ENCODE assay signal across 8 cellular contexts in genomic region chr1:6393400-6394187, GRCh38. TPM values are rescaled to one million over a fixed set of nuclear protein-coding genes. Genes with fewer than 3 reads are reported as not detected.
DNase-seq lines count a peak whose midpoint lies in the region; ATAC-seq and TF ChIP-seq lines count a peak whose summit lies in the region.

Gene ACOT7, minus strand, starts transcription at chr1:6393767. Its CDS starts 368 bp downstream, at chr1:6393399.

- intact Hi-C loops in lower leg skin (cut with DNase I; ENCODE audit: low total_unique reads) = no loop called here

- no peak for TF ChIP-seq CTCF in lower leg skin (IDR thresholded peaks at IDR 0.05)

- ATAC-seq in HG03457 (IDR thresholded peaks at IDR 0.05; ENCODE audit: unreplicated experiment) = peak; percentile 68

- 0% methylated on average over 20 to 76 of the region's 87 CpGs for WGBS in lower leg skin, 2 donors

- DNase-seq in C1 segment of cervical spinal cord (lab: John Stamatoyannopoulos, UW) (peak; percentile 44 to 98 (median 90)), GM19240 (ENCODE audit: insufficient read length, low spot score) (peak; percentile 92), NCI-H69 (lab: John Stamatoyannopoulos, UW) (peak; percentile 91), dermis microvascular lymphatic vessel endothelial cell (ENCODE audit: low read depth in 2 of 2) (peak; percentile 65 to 91), lower leg skin (ENCODE audit: low spot score in 2 of 2) (peak; percentile 74 to 96)
- DNase-seq in activated CD4-positive, alpha-beta T cell treated with anti-CD3 and anti-CD28 coated beads, Interleukin-2, amount 50 U/mL, for 4 hours = peak; percentile 89 to 90
- DNase-seq in stimulated activated CD4-positive, alpha-beta T cell treated with anti-CD3 and anti-CD28 coated beads, Interleukin-4, amount 100 ng/mL, for 48 hours (ENCODE audit: low read depth in 2 of 2) = peak; percentile 90

- TF ChIP-seq POLR2A in lower leg skin (IDR thresholded peaks at IDR 0.05) = no peak

- peak within 1 kb of the TSS; percentile 32 for H3K4me3 ChIP-seq in lower leg skin (ENCODE audit: low read depth, poor library complexity, severe bottlenecking)

RNA-seq across cellular contexts. Expression of gene ACOT7, which starts in this region (rescaled TPM):
- total RNA-seq in dermis microvascular lymphatic vessel endothelial cell (21.8 and 23.9 TPM in 2 replicates), lower leg skin (10 to 100 TPM; 21.1 to 27.7 (median 24.6) TPM)

Comparison
In these comparisons a context has a peak if more than half of its experiments do, and no peak if none do; other contexts are left out.
1. Peak in every context shown above with its lines: DNase-seq, ATAC-seq and H3K4me3 ChIP-seq.